In the genomic region with DNA sequence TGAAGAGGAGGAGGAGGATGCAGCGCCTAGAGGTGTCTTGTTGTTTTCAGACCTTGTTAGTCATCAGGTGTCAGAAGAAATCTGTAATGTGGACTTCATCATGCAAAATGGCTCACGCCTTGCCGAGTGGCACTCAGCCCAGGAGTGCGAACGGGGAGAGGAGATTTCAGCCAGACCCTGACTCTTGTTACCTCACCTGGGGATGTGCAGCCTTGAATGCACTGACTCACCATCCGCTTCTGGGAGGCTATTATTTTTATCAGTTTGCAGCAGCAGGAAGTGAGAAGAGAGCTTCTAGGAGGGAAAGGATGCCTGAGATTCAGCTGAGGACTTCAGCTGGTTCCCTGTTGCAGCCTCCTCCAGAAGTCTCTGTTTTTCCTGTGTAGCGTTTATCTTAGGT, we compare ENCODE assay signal across 1 cellular context.
A peak's percentile ranks its signal among the peaks of the same experiment; 100 is the strongest.
TF ChIP-seq lines count a peak whose summit lies in the region.

No MANE protein-coding gene starts in this region.

TF ChIP-seq in K562, 482 proteins besides CTCF, POLR2A, EP300 and RAD21 (continued from another document):
- TF ChIP-seq ZNF740 (CRISPR knock-in tag; IDR thresholded peaks at IDR 0.05) (no peak), ZNF740 (tag; IDR thresholded peaks at IDR 0.05) (no peak), BHLHE40 (IDR thresholded peaks at IDR 0.05; ENCODE audit: low read length) (peak; percentile 47; the same call in 1 of the 2 replicates), ZNF408 (CRISPR knock-in tag; IDR thresholded peaks at IDR 0.05; ENCODE audit: low read depth) (no peak), POLR2AphosphoS5 (IDR thresholded peaks at IDR 0.05; ENCODE audit: control insufficient read depth, insufficient read depth, low read depth, low read length) (peak; percentile 61; the same call in 1 of the 2 replicates), SMARCE1 (IDR thresholded peaks at IDR 0.05) (peak; percentile 83), SMARCC2 (IDR thresholded peaks at IDR 0.05; ENCODE audit: low read depth) (peak; percentile 82), ETV5 (CRISPR knock-in tag; IDR thresholded peaks at IDR 0.05; ENCODE audit: low read depth) (peak; percentile 95), RBM34 (IDR thresholded peaks at IDR 0.05; ENCODE audit: borderline replicate concordance, insufficient read depth, low read length) (no peak), MYBL2 (IDR thresholded peaks at IDR 0.05; ENCODE audit: low read depth) (no peak), MYBL2 (CRISPR knock-in tag; IDR thresholded peaks at IDR 0.05; ENCODE audit: borderline replicate concordance) (no peak), RBM14 (IDR thresholded peaks at IDR 0.05; ENCODE audit: borderline replicate concordance, insufficient read depth, low read depth, low read length) (no peak), IFI16 (CRISPR knock-in tag; IDR thresholded peaks at IDR 0.05) (no peak), KLF13 (tag; IDR thresholded peaks at IDR 0.05; ENCODE audit: borderline replicate concordance, low read depth) (no peak), ETS2 (tag; IDR thresholded peaks at IDR 0.05; ENCODE audit: borderline replicate concordance, poor library complexity, severe bottlenecking) (no peak), PHF21A (IDR thresholded peaks at IDR 0.05; ENCODE audit: borderline replicate concordance, low read depth) (no peak), TEAD1 (CRISPR knock-in tag; IDR thresholded peaks at IDR 0.05) (peak in 1 of 2 experiments; percentile 43; a peak in 1 of 4 replicates), ZNF395 (CRISPR knock-in tag; IDR thresholded peaks at IDR 0.05) (no peak), NEUROD1 (IDR thresholded peaks at IDR 0.05; ENCODE audit: borderline replicate concordance, low read depth, low read length, partially characterized antibody) (peak; percentile 37), NFE2 (IDR thresholded peaks at IDR 0.05; ENCODE audit: low read depth) (peak; percentile 44; the same call in 1 of the 2 replicates), MBD2 (IDR thresholded peaks at IDR 0.05; ENCODE audit: borderline replicate concordance, low read depth) (0 out of 2 replicates have a peak, but pooled peaks have one; percentile 50), GABPA (tag; conservative IDR thresholded peaks at IDR 0.05; ENCODE audit: low read depth) (peak; percentile 48), DMBX1 (CRISPR knock-in tag; IDR thresholded peaks at IDR 0.05; ENCODE audit: borderline replicate concordance) (0 out of 2 replicates have a peak, but pooled peaks have one; percentile 47), JUN (IDR thresholded peaks at IDR 0.05; ENCODE audit: borderline replicate concordance, low read depth, low read length) (peak; percentile 87), JUN (CRISPR knock-in tag; IDR thresholded peaks at IDR 0.05; ENCODE audit: borderline replicate concordance) (no peak), ARHGAP35 (IDR thresholded peaks at IDR 0.05; ENCODE audit: partially characterized antibody) (no peak), CBFA2T3 (IDR thresholded peaks at IDR 0.05) (peak; percentile 92), FOXM1 (IDR thresholded peaks at IDR 0.05; ENCODE audit: low read depth) (0 out of 2 replicates have a peak, but pooled peaks have one; percentile 36), FOXM1 (CRISPR knock-in tag; IDR thresholded peaks at IDR 0.05; ENCODE audit: low read depth) (no peak), FOXO4 (CRISPR knock-in tag; IDR thresholded peaks at IDR 0.05) (no peak), JUND (IDR thresholded peaks at IDR 0.05; ENCODE audit: borderline replicate concordance, low read depth, low read length) (peak; percentile 94), JUND (tag; IDR thresholded peaks at IDR 0.05; ENCODE audit: borderline replicate concordance, low read depth, low read length) (peak; percentile 83; the same call in 1 of the 3 replicates), KLF1 (tag; IDR thresholded peaks at IDR 0.05) (no peak), CEBPB (tag; IDR thresholded peaks at IDR 0.05) (peak; percentile 59), E4F1 (CRISPR knock-in tag; IDR thresholded peaks at IDR 0.05; ENCODE audit: borderline replicate concordance) (no peak), POLR2B (IDR thresholded peaks at IDR 0.05; ENCODE audit: low read depth, partially characterized antibody) (no peak), ZNF830 (CRISPR knock-in tag; IDR thresholded peaks at IDR 0.05) (no peak), BRD9 (IDR thresholded peaks at IDR 0.05; ENCODE audit: low read depth, partially characterized antibody) (peak; percentile 30), CBX2 (IDR thresholded peaks at IDR 0.05; ENCODE audit: insufficient read depth, low read length, poor library complexity, severe bottlenecking) (no peak), CHD1 (IDR thresholded peaks at IDR 0.05; ENCODE audit: low read length) (no peak)
- TF ChIP-seq, protein P1, sequence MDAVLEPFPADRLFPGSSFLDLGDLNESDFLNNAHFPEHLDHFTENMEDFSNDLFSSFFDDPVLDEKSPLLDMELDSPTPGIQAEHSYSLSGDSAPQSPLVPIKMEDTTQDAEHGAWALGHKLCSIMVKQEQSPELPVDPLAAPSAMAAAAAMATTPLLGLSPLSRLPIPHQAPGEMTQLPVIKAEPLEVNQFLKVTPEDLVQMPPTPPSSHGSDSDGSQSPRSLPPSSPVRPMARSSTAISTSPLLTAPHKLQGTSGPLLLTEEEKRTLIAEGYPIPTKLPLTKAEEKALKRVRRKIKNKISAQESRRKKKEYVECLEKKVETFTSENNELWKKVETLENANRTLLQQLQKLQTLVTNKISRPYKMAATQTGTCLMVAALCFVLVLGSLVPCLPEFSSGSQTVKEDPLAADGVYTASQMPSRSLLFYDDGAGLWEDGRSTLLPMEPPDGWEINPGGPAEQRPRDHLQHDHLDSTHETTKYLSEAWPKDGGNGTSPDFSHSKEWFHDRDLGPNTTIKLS (IDR thresholded peaks at IDR 0.05; ENCODE audit: borderline replicate concordance, low read depth), result peak; percentile 72; the same call in 1 of the 2 replicates
- TF ChIP-seq, protein P2, sequence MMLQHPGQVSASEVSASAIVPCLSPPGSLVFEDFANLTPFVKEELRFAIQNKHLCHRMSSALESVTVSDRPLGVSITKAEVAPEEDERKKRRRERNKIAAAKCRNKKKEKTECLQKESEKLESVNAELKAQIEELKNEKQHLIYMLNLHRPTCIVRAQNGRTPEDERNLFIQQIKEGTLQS (IDR thresholded peaks at IDR 0.05), result peak; percentile 96
- TF ChIP-seq, protein P2 (CRISPR knock-in tag; conservative IDR thresholded peaks at IDR 0.05), result 0 out of 2 replicates have a peak, but pooled peaks have one; percentile 46
- TF ChIP-seq, protein P3, sequence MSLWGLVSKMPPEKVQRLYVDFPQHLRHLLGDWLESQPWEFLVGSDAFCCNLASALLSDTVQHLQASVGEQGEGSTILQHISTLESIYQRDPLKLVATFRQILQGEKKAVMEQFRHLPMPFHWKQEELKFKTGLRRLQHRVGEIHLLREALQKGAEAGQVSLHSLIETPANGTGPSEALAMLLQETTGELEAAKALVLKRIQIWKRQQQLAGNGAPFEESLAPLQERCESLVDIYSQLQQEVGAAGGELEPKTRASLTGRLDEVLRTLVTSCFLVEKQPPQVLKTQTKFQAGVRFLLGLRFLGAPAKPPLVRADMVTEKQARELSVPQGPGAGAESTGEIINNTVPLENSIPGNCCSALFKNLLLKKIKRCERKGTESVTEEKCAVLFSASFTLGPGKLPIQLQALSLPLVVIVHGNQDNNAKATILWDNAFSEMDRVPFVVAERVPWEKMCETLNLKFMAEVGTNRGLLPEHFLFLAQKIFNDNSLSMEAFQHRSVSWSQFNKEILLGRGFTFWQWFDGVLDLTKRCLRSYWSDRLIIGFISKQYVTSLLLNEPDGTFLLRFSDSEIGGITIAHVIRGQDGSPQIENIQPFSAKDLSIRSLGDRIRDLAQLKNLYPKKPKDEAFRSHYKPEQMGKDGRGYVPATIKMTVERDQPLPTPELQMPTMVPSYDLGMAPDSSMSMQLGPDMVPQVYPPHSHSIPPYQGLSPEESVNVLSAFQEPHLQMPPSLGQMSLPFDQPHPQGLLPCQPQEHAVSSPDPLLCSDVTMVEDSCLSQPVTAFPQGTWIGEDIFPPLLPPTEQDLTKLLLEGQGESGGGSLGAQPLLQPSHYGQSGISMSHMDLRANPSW (CRISPR knock-in tag; IDR thresholded peaks at IDR 0.05), result no peak
